ENCODE assay signal across 11 cellular contexts in genomic region chr5:37834542-37835399, GRCh38. TPM values are rescaled to one million over a fixed set of nuclear protein-coding genes. Genes with fewer than 3 reads are reported as not detected.
A peak's percentile ranks its signal among the peaks of the same experiment; 100 is the strongest.
DNase-seq lines count a peak whose midpoint lies in the region; TF ChIP-seq lines count a peak whose summit lies in the region.
"Had no signal": no experiment of that assay in that cellular context is flagged by ENCODE, and none has a peak within 500 bp of the region (broad histone marks: within the 10 kb centered on the region; RNA-seq: fewer than 3 reads in every experiment).

No MANE protein-coding gene starts in this region.

- H3K36me3 ChIP-seq in mesodermal cell (ENCODE audit: control insufficient read depth, insufficient read depth, low read length) (peaks cover 8% of the 10 kb centered on the region), transverse colon (no peaks in the 10 kb centered on the region), adrenal gland (replicated peaks in 1 of 2) (no peaks in the 10 kb centered on the region)
- H3K36me3 ChIP-seq: prostate gland had no signal

- H3K27ac ChIP-seq in mesodermal cell (ENCODE audit: low read depth, low read length, severe bottlenecking) (peak overlapping the region; percentile 67), transverse colon (peak overlapping the region; percentile 86 to 93 (median 86)), adrenal gland (no peak overlapping the region)
- H3K27ac ChIP-seq: prostate gland had no signal

- peaks cover 79 to 92% (median 83%) of the 10 kb centered on the region in 3 donors for H3K27me3 Mint-ChIP-seq in CD14-positive monocyte (ENCODE audit: low read depth in 3 of 3)

- DNase-seq in NCI-H748 (lab: John Stamatoyannopoulos, UW; ENCODE audit: unreplicated experiment) (peak; percentile 52), NCI-H748 treated with DMSO at 0.1 percent for 48 hours (lab: John Stamatoyannopoulos, UW) (no peak), choroid plexus epithelial cell (ENCODE audit: low read depth) (no peak), transverse colon (no peak), adrenal gland (no peak), NCI-H69 (lab: John Stamatoyannopoulos, UW) (no peak), CD14-positive monocyte (ENCODE audit: low spot score) (no peak)
- DNase-seq: activated T-cell treated with anti-CD3 and anti-CD28 coated beads, Interleukin-2, amount 50 U/mL, for 24 hours; Kasumi-1 had no signal

- H3K4me3 ChIP-seq in choroid plexus epithelial cell (ENCODE audit: low read depth, low read length) = peak overlapping the region; percentile 24
- peak overlapping the region; percentile 30 for H3K4me3 ChIP-seq in mesodermal cell (ENCODE audit: extremely low read depth, insufficient read depth, low read length, poor library complexity, severe bottlenecking)
- peak overlapping the region; percentile 14 to 60 (median 36) for H3K4me3 ChIP-seq in transverse colon
- H3K4me3 ChIP-seq in adrenal gland = peak overlapping the region in 1 of 4 donors; percentile 8

- 11 to 28% methylated on average over 25 to 52 of the region's 65 CpGs for WGBS in mesodermal cell (ENCODE audit: insufficient coverage in 2 of 2), 2 experiments
- WGBS in transverse colon (ENCODE audit: low coverage in 1 of 2), 2 donors = 25% methylated on average over 58 of the region's 65 CpGs; no CpG with 5 or more reads in 1 of the 2 donors
- 11 to 26% (median 14%) methylated on average over 30 to 65 of the region's 65 CpGs for WGBS in adrenal gland, 4 donors

- intact Hi-C loops in transverse colon (cut with DNase I; ENCODE audit: low total_unique reads) (loop anchor here (5.0 kb wide), 2 partner anchors 57 to 167 kb away; no protein-coding TSS in a partner anchor), adrenal gland (cut with DNase I) (loop anchor here in 1 of 2 donors (5.0 kb wide), 1 partner anchor 358 kb away; no protein-coding TSS in a partner anchor), CD14-positive monocyte (cut with micrococcal nuclease) (loop anchor here (5.0 to 10.0 kb wide), 2 partner anchors 358 to 360 kb away; no protein-coding TSS in a partner anchor)

- H3K4me3 Mint-ChIP-seq in CD14-positive monocyte = peak overlapping the region in 1 of 2 donors; percentile 90
- H3K4me3 Mint-ChIP-seq: activated T-cell treated with anti-CD3 and anti-CD28 coated beads, Interleukin-2, amount 50 U/mL, for 24 hours had no signal

- peaks cover 34% of the 10 kb centered on the region for H3K4me1 Mint-ChIP-seq in CD14-positive monocyte

- H3K36me3 Mint-ChIP-seq in CD14-positive monocyte = peaks cover 5 to 11% of the 10 kb centered on the region in 2 donors

- H3K27me3 ChIP-seq in transverse colon = peaks cover 71% of the 10 kb centered on the region
- H3K27me3 ChIP-seq in adrenal gland = peaks cover 58% of the 10 kb centered on the region

- H3K9me3 Mint-ChIP-seq in CD14-positive monocyte = peaks cover 0 to 24% (median 8%) of the 10 kb centered on the region in 7 donors
- H3K9me3 Mint-ChIP-seq: activated T-cell treated with anti-CD3 and anti-CD28 coated beads, Interleukin-2, amount 50 U/mL, for 24 hours had no signal

- TF ChIP-seq EP300 in transverse colon (IDR thresholded peaks at IDR 0.05; ENCODE audit: low read depth) = no peak

- no peaks in the 10 kb centered on the region for H3K9me3 ChIP-seq in mesodermal cell (ENCODE audit: control insufficient read depth, low read length)
- no peaks in the 10 kb centered on the region for H3K9me3 ChIP-seq in transverse colon
- no peaks in the 10 kb centered on the region for H3K9me3 ChIP-seq in adrenal gland (replicated peaks in 1 of 3)
- H3K9me3 ChIP-seq: prostate gland had no signal

- TF ChIP-seq POLR2A in transverse colon (IDR thresholded peaks at IDR 0.05) (no peak), adrenal gland (IDR thresholded peaks at IDR 0.05) (no peak)

- in situ Hi-C loops in transverse colon (cut with MboI; ENCODE audit: low pct_ligation_motif_present in 1 of 4, low pct_unique_long_range_greater_than_20kb in 1 of 4, low sequenced_read_pairs in 3 of 4) = loop anchor here in 1 of 4 donors (10.0 kb wide), 1 partner anchor 360 kb away; no protein-coding TSS in a partner anchor

- H3K27ac Mint-ChIP-seq in CD14-positive monocyte = no peak overlapping the region
- H3K27ac Mint-ChIP-seq: activated T-cell treated with anti-CD3 and anti-CD28 coated beads, Interleukin-2, amount 50 U/mL, for 24 hours had no signal

- TF ChIP-seq CTCF in choroid plexus epithelial cell (conservative IDR thresholded peaks at IDR 0.05; ENCODE audit: low read depth, low read length) (peak; percentile 12), transverse colon (IDR thresholded peaks at IDR 0.05) (no peak), adrenal gland (IDR thresholded peaks at IDR 0.05) (no peak), CD14-positive monocyte (IDR thresholded peaks at IDR 0.05) (no peak)

- H3K4me1 ChIP-seq in mesodermal cell (ENCODE audit: control insufficient read depth, insufficient read depth, low read length, poor library complexity, severe bottlenecking) (peaks cover 25% of the 10 kb centered on the region), transverse colon (peaks cover 4 to 33% (median 6%) of the 10 kb centered on the region in 4 donors), adrenal gland (replicated peaks in 1 of 2) (peaks cover 17 to 32% of the 10 kb centered on the region in 2 donors)
- H3K4me1 ChIP-seq: prostate gland had no signal

RNA-seq across cellular contexts. Expression of gene GDNF, which starts 5.1 kb away (rescaled TPM):
- polyA plus RNA-seq in mesodermal cell (2013, experiment 1 of 2) = 0.85 TPM
- 1.2 TPM for polyA plus RNA-seq in mesodermal cell (2013, experiment 2 of 2)
- total RNA-seq in transverse colon = 1 to 10 TPM in 3 of 4 donors, under 1 TPM in 1; 0.80 to 2.4 (median 1.8) TPM
- under 1 TPM in 7 of 8 donors, not detected in 1; 0.06 to 0.98 (median 0.34) TPM for total RNA-seq in adrenal gland
- under 1 TPM; 0.10 to 0.48 (median 0.35) TPM for polyA plus RNA-seq in adrenal gland
- polyA plus RNA-seq in CD14-positive monocyte = not detected

Comparison
In these comparisons a context has a peak if more than half of its experiments do, and no peak if none do; other contexts are left out.
1. H3K27ac ChIP-seq: peak in mesodermal cell (single experiment) and transverse colon (4 of 4); none in adrenal gland (0 of 5).